1 cellular context compared by ENCODE assay signal in genomic region chr10:34109952-34110702, GRCh38.
TF ChIP-seq lines count a peak whose summit lies in the region.

No MANE protein-coding gene starts in this region.

TF ChIP-seq in HEK293, 187 proteins besides CTCF, POLR2A, EP300 and RAD21 (continued from another document):
- TF ChIP-seq HIC1 (tag by site-specific recombination; IDR thresholded peaks at IDR 0.05) (peak; percentile 45; the same call in 1 of the 2 replicates), ZNF513 (tag by site-specific recombination; IDR thresholded peaks at IDR 0.05) (no peak), ZNF600 (tag by site-specific recombination; IDR thresholded peaks at IDR 0.05) (peak; percentile 47; the same call in 1 of the 2 replicates), ZNF394 (tag by site-specific recombination; IDR thresholded peaks at IDR 0.05; ENCODE audit: borderline replicate concordance) (no peak)
